In the genomic region with DNA sequence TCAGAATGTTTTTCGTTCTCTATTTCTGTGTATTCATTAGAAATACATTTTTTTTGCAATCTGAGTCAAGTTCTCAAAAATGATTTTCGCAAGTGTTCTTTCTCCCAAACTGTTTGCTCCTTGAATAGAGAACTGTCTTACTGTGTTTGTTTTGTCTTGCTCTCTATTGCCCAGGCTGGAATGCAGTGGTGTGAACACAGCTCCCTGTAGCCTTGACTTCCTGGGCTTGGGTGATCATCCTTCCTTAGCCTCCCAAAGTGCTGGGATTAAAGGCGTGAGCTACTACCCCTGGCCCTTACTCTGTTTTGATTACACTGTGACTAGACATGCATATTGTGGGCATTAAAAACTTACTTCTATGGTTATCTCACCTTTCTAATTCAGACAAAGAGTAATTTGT, we compare ENCODE assay signal across 14 cellular contexts.
"Had no signal": no experiment of that assay in that cellular context is flagged by ENCODE, and none has a peak within 500 bp of the region (broad histone marks: within the 10 kb centered on the region; RNA-seq: fewer than 3 reads in every experiment).

No MANE protein-coding gene starts in this region.

- ATAC-seq: heart left ventricle; left cardiac atrium; stimulated activated naive B cell treated with anti-CD40 and anti-IgM and Interleukin-4, amounts not matched to agents 10 μg/mL and 1 μg/mL and 100 μg/mL, for 72 hours; upper lobe of right lung had no signal

- H3K27ac Mint-ChIP-seq: activated CD4-positive, alpha-beta memory T cell treated with anti-CD3 and anti-CD28 coated beads, Interleukin-2, amount 10 ng/mL, durations not matched to agents 7 days and 5 days; activated naive CD8-positive, alpha-beta T cell treated with anti-CD3 and anti-CD28 coated beads, Interleukin-2, amount 10 ng/mL, durations not matched to agents 7 days and 5 days; neural progenitor cell; stimulated activated naive B cell treated with anti-CD40 and anti-IgM and Interleukin-4, amounts not matched to agents 10 μg/mL and 1 μg/mL and 100 μg/mL, for 72 hours; T-helper 1 cell treated with Interleukin-12 subunit alpha and Interleukin-12 subunit beta and Interleukin-4 antibody, amounts not matched to agents 30 μg/mL and 1 μg/mL, for 36 hours had no signal

- H3K4me3 Mint-ChIP-seq: activated CD4-positive, alpha-beta memory T cell treated with anti-CD3 and anti-CD28 coated beads, Interleukin-2, amount 10 ng/mL, durations not matched to agents 7 days and 5 days; activated naive CD8-positive, alpha-beta T cell treated with anti-CD3 and anti-CD28 coated beads, Interleukin-2, amount 10 ng/mL, durations not matched to agents 7 days and 5 days; neural progenitor cell; stimulated activated naive B cell treated with anti-CD40 and anti-IgM and Interleukin-4, amounts not matched to agents 10 μg/mL and 1 μg/mL and 100 μg/mL, for 72 hours; T-helper 1 cell treated with Interleukin-12 subunit alpha and Interleukin-12 subunit beta and Interleukin-4 antibody, amounts not matched to agents 30 μg/mL and 1 μg/mL, for 36 hours had no signal

- DNase-seq: activated CD4-positive, alpha-beta memory T cell treated with anti-CD3 and anti-CD28 coated beads, Interleukin-2, amount 10 ng/mL, durations not matched to agents 7 days and 5 days; activated CD4-positive, alpha-beta T cell treated with anti-CD3 and anti-CD28 coated beads for 48 hours; activated effector memory CD4-positive, alpha-beta T cell treated with Interleukin-2 at 50 U/mL for 16 hours; activated naive CD8-positive, alpha-beta T cell treated with anti-CD3 and anti-CD28 coated beads, Interleukin-2, amount 10 ng/mL, durations not matched to agents 7 days and 5 days; amygdala; heart left ventricle; left cardiac atrium; retina; sigmoid colon; stimulated activated CD4-positive, alpha-beta T cell treated with anti-CD3 and anti-CD28 coated beads, Interleukin-15, amount 100 ng/mL, for 24 hours; stimulated activated naive B cell treated with anti-CD40 and anti-IgM and Interleukin-4, amounts not matched to agents 10 μg/mL and 1 μg/mL and 100 μg/mL, for 72 hours; upper lobe of right lung had no signal

- H3K27me3 Mint-ChIP-seq: activated CD4-positive, alpha-beta memory T cell treated with anti-CD3 and anti-CD28 coated beads, Interleukin-2, amount 10 ng/mL, durations not matched to agents 7 days and 5 days; activated naive CD8-positive, alpha-beta T cell treated with anti-CD3 and anti-CD28 coated beads, Interleukin-2, amount 10 ng/mL, durations not matched to agents 7 days and 5 days; stimulated activated naive B cell treated with anti-CD40 and anti-IgM and Interleukin-4, amounts not matched to agents 10 μg/mL and 1 μg/mL and 100 μg/mL, for 72 hours had no signal

- H3K4me1 Mint-ChIP-seq: activated CD4-positive, alpha-beta memory T cell treated with anti-CD3 and anti-CD28 coated beads, Interleukin-2, amount 10 ng/mL, durations not matched to agents 7 days and 5 days; neural progenitor cell; stimulated activated naive B cell treated with anti-CD40 and anti-IgM and Interleukin-4, amounts not matched to agents 10 μg/mL and 1 μg/mL and 100 μg/mL, for 72 hours had no signal

- H3K9me3 Mint-ChIP-seq: activated CD4-positive, alpha-beta memory T cell treated with anti-CD3 and anti-CD28 coated beads, Interleukin-2, amount 10 ng/mL, durations not matched to agents 7 days and 5 days; activated naive CD8-positive, alpha-beta T cell treated with anti-CD3 and anti-CD28 coated beads, Interleukin-2, amount 10 ng/mL, durations not matched to agents 7 days and 5 days; neural progenitor cell; stimulated activated naive B cell treated with anti-CD40 and anti-IgM and Interleukin-4, amounts not matched to agents 10 μg/mL and 1 μg/mL and 100 μg/mL, for 72 hours; T-helper 1 cell treated with Interleukin-12 subunit alpha and Interleukin-12 subunit beta and Interleukin-4 antibody, amounts not matched to agents 30 μg/mL and 1 μg/mL, for 36 hours had no signal
